ENCODE assay signal across 12 cellular contexts in the genomic region with DNA sequence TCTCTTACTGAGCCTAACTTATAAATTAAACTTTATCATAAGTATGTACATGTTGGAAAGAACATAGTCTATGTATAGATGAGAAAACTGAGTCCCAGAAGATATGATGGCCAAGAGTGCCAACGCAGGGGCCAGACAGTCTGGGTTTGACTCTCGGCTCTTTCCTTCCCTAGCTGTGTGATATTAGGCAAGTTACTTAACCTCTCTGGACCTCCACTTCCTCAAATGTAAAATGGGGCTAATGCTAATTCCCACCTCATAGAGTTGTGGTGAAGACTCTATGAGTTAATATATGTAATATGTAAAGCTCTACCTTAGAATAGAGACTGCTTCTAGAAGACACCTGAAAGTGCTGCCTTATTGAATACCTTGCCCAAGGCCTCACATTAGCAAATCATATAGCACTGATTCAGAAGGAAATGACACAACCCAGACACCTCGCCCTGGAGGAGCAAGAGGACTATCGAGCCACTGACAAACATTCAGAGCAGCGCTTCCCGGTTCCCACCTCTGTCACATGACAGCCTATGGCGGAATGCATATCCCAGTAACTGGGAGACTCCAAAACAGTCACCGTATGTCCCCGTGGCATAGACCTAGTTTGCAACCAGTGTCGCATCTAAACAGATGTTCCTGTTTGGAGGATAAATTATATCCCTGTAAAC. TPM values are rescaled to one million over a fixed set of nuclear protein-coding genes. Genes with fewer than 3 reads are reported as not detected.
A peak's percentile ranks its signal among the peaks of the same experiment; 100 is the strongest.
DNase-seq lines count a peak whose midpoint lies in the region; ATAC-seq and TF ChIP-seq lines count a peak whose summit lies in the region.
"Had no signal": no experiment of that assay in that cellular context is flagged by ENCODE, and none has a peak within 500 bp of the region (broad histone marks: within the 10 kb centered on the region; RNA-seq: fewer than 3 reads in every experiment).

No MANE protein-coding gene starts in this region.

- H3K27me3 ChIP-seq in RWPE2 (ENCODE audit: insufficient read depth, poor library complexity, severe bottlenecking), result no peaks in the 10 kb centered on the region
- H3K27me3 ChIP-seq in dorsolateral prefrontal cortex, result no peaks in the 10 kb centered on the region

- H3K4me1 ChIP-seq in RWPE2 (ENCODE audit: insufficient read depth, poor library complexity, severe bottlenecking) (peaks cover 4% of the 10 kb centered on the region), mucosa of descending colon (ENCODE audit: low read depth) (no peaks in the 10 kb centered on the region)

- no peak for TF ChIP-seq CTCF in RWPE2 (IDR thresholded peaks at IDR 0.05; ENCODE audit: poor library complexity, severe bottlenecking)
- TF ChIP-seq CTCF in mucosa of descending colon (IDR thresholded peaks at IDR 0.05), result no peak
- no peak for TF ChIP-seq CTCF in dorsolateral prefrontal cortex (IDR thresholded peaks at IDR 0.05 in 54 of 56, conservative IDR thresholded peaks at IDR 0.05 in 2 of 56; ENCODE audit: low read depth in 1 of 56, partially characterized antibody in 56 of 56)

- H3K27ac ChIP-seq in RWPE2 (ENCODE audit: poor library complexity, severe bottlenecking) (no peak overlapping the region), dorsolateral prefrontal cortex (peak overlapping the region in 1 of 59 donors; percentile 47)
- H3K27ac ChIP-seq: psoas muscle had no signal

- intact Hi-C loops in mucosa of descending colon (cut with DNase I, micrococcal nuclease) (loop anchor here (5.0 to 10.0 kb wide), 2 partner anchors 57 to 354 kb away; no protein-coding TSS in a partner anchor), dorsolateral prefrontal cortex (cut with DNase I) (loop anchor here (1.0 to 10.0 kb wide), 5 partner anchors 57 to 356 kb away; no protein-coding TSS in a partner anchor)

- H3K9me3 ChIP-seq in RWPE2 (ENCODE audit: severe bottlenecking) (no peaks in the 10 kb centered on the region), mucosa of descending colon (no peaks in the 10 kb centered on the region)
- H3K9me3 ChIP-seq: psoas muscle had no signal

- DNase-seq in NCI-H2227 treated with DMSO at 0.1 percent for 48 hours (lab: John Stamatoyannopoulos, UW) (peak; percentile 70), NCI-H2227 (lab: John Stamatoyannopoulos, UW; ENCODE audit: unreplicated experiment) (no peak), RWPE2 (ENCODE audit: low spot score) (no peak), mucosa of descending colon (no peak), DMS53 (lab: John Stamatoyannopoulos, UW) (no peak), dorsolateral prefrontal cortex (no peak), T-helper 1 cell (no peak)

- ATAC-seq in HG02610 (IDR thresholded peaks at IDR 0.05; ENCODE audit: unreplicated experiment) (peak; percentile 41), RWPE2 (ENCODE audit: low read depth) (peak; percentile 78), mucosa of descending colon (peak; percentile 51)

- H3K4me3 ChIP-seq in RWPE2 (ENCODE audit: severe bottlenecking), result no peak overlapping the region
- no peak overlapping the region for H3K4me3 ChIP-seq in mucosa of descending colon
- H3K4me3 ChIP-seq in dorsolateral prefrontal cortex, result peak overlapping the region in 17 of 59 donors; percentile 16 to 46 (median 25)
- H3K4me3 ChIP-seq: lung, psoas muscle had no signal

- H3K36me3 ChIP-seq in RWPE2 (ENCODE audit: low read depth) (no peaks in the 10 kb centered on the region), mucosa of descending colon (ENCODE audit: low read depth) (no peaks in the 10 kb centered on the region)

RNA-seq across cellular contexts. Expression of a gene that starts 11.3 kb away (rescaled TPM):
- total RNA-seq in mucosa of descending colon, result 10 to 100 TPM in 2 of 3 donors, 1 to 10 TPM in 1; 8.8 to 14.9 (median 14.7) TPM
- 10 to 100 TPM; 10.3 to 21.3 (median 15.6) TPM for total RNA-seq in dorsolateral prefrontal cortex

RNA-seq across cellular contexts. Expression of a gene that starts 25.1 kb away (rescaled TPM):
- total RNA-seq in mucosa of descending colon (1 to 10 TPM; 1.8 to 3.4 (median 2.6) TPM), dorsolateral prefrontal cortex (1 to 10 TPM in 104 of 120 experiments, under 1 TPM in 16; 0.21 to 8.0 (median 2.2) TPM)
- total RNA-seq: A172 had no signal

RNA-seq across cellular contexts. Expression of a gene that starts 36.7 kb away (rescaled TPM):
- total RNA-seq in mucosa of descending colon, result under 1 TPM in 2 of 3 donors, not detected in 1; 0.23 to 0.41 TPM
- 1 to 10 TPM in 5 of 120 experiments, under 1 TPM in 27, not detected in 88; 0.26 to 1.4 (median 0.52) TPM for total RNA-seq in dorsolateral prefrontal cortex
- total RNA-seq: H7, lung had no signal

RNA-seq across cellular contexts. Expression of a gene that starts 45.5 kb away (rescaled TPM):
- total RNA-seq in mucosa of descending colon, result 1 to 10 TPM in 1 of 3 donors, not detected in 2; 1.2 TPM
- under 1 TPM in 1 of 120 experiments, not detected in 119; 0.19 TPM for total RNA-seq in dorsolateral prefrontal cortex
- total RNA-seq: A172, H7, lung, psoas muscle had no signal
